In the genomic region with DNA sequence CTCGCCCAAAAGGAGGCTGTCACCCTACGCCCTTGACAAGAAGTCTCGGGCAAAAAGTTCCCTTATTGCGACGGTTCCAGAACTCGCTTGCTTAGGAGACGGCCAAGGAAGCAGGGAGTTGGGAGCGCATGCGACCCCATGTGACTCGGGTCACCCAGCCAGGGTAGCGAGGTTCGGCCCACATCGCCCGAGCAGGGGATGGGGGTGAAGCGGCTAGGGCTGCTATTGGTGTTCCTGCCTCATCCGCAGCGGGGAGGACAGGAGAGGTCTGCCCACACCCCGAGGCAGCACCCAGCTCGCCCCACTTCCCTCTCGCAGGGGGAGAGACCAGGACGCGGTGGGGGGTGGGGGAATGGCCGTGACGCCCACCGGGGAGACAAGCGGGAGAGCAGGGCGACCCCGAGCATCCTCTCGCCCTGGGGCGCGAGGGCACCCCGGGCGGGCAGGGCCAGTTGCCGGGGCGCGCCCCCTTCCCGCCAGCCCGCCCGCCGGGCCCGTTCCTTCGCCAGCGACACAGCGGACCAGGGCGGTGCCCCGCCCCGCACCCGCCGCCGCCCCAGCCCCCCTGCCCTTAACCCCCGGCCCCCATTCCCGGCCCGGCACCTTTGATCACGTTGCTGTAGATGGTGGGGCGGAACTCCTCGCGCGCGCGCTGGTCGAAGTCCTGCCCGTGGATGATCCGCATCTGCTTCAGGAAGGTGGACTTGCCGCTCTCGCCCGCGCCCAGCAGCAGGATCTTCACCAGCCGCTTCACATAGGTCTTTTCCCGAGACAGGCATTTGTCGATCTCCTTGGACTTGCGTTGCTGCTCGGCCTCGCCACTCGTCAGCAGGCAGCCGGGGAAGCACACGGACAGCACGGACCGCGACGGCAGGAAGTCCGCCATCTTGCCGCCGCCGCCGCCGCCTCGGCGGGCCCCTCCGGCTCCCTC, we compare ENCODE assay signal across 8 cellular contexts. TPM values are rescaled to one million over a fixed set of nuclear protein-coding genes. Genes with fewer than 3 reads are reported as not detected.
DNase-seq lines count a peak whose midpoint lies in the region; ATAC-seq and TF ChIP-seq lines count a peak whose summit lies in the region.

No MANE protein-coding gene starts in this region.

- intact Hi-C loops in dorsolateral prefrontal cortex (cut with DNase I) (loop anchor here (1.0 to 10.0 kb wide), 6 partner anchors 51 to 549 kb away; a partner anchor contains a TSS), right lobe of liver (cut with DNase I) (no loop called here)

- TF ChIP-seq CTCF in dorsolateral prefrontal cortex (IDR thresholded peaks at IDR 0.05 in 54 of 56, conservative IDR thresholded peaks at IDR 0.05 in 2 of 56; ENCODE audit: low read depth in 1 of 56, partially characterized antibody in 56 of 56) (peak in 3 of 56 donors; percentile 6 to 13 (median 9)), right lobe of liver (IDR thresholded peaks at IDR 0.05) (peak in 1 of 4 donors; percentile 3)

- H3K27me3 ChIP-seq in dorsolateral prefrontal cortex (no peaks in the 10 kb centered on the region), right lobe of liver (no peaks in the 10 kb centered on the region)

- peaks cover 0 to 10% (median 2%) of the 10 kb centered on the region in 4 donors for H3K4me1 ChIP-seq in right lobe of liver

- CTCF ChIA-PET in activated CD4-positive, alpha-beta T cell treated with anti-CD3 and anti-CD28 coated beads, Interleukin-2, amount 10 ng/mL, durations not matched to agents 7 days and 5 days (lab: Charles Lee): interaction anchor here (1.0 to 1.5 kb wide), 3 partner anchors 8 to 20 kb away, joined by 3 to 4 read pairs (median 3); no protein-coding TSS in a partner anchor

- H3K27ac ChIP-seq in dorsolateral prefrontal cortex (peak overlapping the region; percentile 81 to 100 (median 99)), right lobe of liver (peak overlapping the region; percentile 98 to 100 (median 99))

- H3K4me3 Mint-ChIP-seq in activated CD4-positive, alpha-beta T cell treated with anti-CD3 and anti-CD28 coated beads, Interleukin-2, amount 10 ng/mL, durations not matched to agents 7 days and 5 days: peak overlapping the region; percentile 87

- H3K36me3 Mint-ChIP-seq in activated CD4-positive, alpha-beta T cell treated with anti-CD3 and anti-CD28 coated beads, Interleukin-2, amount 10 ng/mL, durations not matched to agents 7 days and 5 days (ENCODE audit: low read depth): peaks cover 43% of the 10 kb centered on the region

- DNase-seq in EL (peak; percentile 59), KG1 (lab: John Stamatoyannopoulos, UW) (peak; percentile 60), dorsolateral prefrontal cortex (peak; percentile 47 to 79 (median 66)), right lobe of liver (peak; percentile 69 to 80 (median 71)), NCI-H510A treated with DMSO at 0.1 percent for 48 hours (lab: John Stamatoyannopoulos, UW) (no peak)
- peak; percentile 65 for DNase-seq in activated CD4-positive, alpha-beta T cell treated with anti-CD3 and anti-CD28 coated beads, Interleukin-2, amount 10 ng/mL, durations not matched to agents 7 days and 5 days
- peak; percentile 55 for DNase-seq in stimulated activated CD4-positive, alpha-beta T cell treated with anti-CD3 and anti-CD28 coated beads, Interleukin-4, amount 100 ng/mL, for 24 hours

- under 1% methylated on average over 28 of the region's 89 CpGs for WGBS in right lobe of liver (ENCODE audit: insufficient coverage, low coverage, low lambda C conversion rate, missing lambda C conversion rate)

- H3K9me3 Mint-ChIP-seq in activated CD4-positive, alpha-beta T cell treated with anti-CD3 and anti-CD28 coated beads, Interleukin-2, amount 10 ng/mL, durations not matched to agents 7 days and 5 days: no peaks in the 10 kb centered on the region

- H3K9me3 ChIP-seq in right lobe of liver: no peaks in the 10 kb centered on the region

- peak overlapping the region; percentile 94 for H3K27ac Mint-ChIP-seq in activated CD4-positive, alpha-beta T cell treated with anti-CD3 and anti-CD28 coated beads, Interleukin-2, amount 10 ng/mL, durations not matched to agents 7 days and 5 days

- peaks cover 53% of the 10 kb centered on the region for H3K4me1 Mint-ChIP-seq in activated CD4-positive, alpha-beta T cell treated with anti-CD3 and anti-CD28 coated beads, Interleukin-2, amount 10 ng/mL, durations not matched to agents 7 days and 5 days

- H3K4me3 ChIP-seq in dorsolateral prefrontal cortex: peak overlapping the region; percentile 64 to 99 (median 87)
- peak overlapping the region; percentile 82 to 87 (median 85) for H3K4me3 ChIP-seq in right lobe of liver

- peak; percentile 60 for TF ChIP-seq POLR2A in right lobe of liver (IDR thresholded peaks at IDR 0.05)

- POLR2A ChIA-PET in activated CD4-positive, alpha-beta T cell treated with anti-CD3 and anti-CD28 coated beads, Interleukin-2, amount 10 ng/mL, durations not matched to agents 7 days and 5 days (lab: Charles Lee): interaction anchor here (0.5 kb wide), 1 partner anchor 96 kb away, joined by 4 read pairs; no protein-coding TSS in a partner anchor

- peaks cover 2% of the 10 kb centered on the region for H3K27me3 Mint-ChIP-seq in activated CD4-positive, alpha-beta T cell treated with anti-CD3 and anti-CD28 coated beads, Interleukin-2, amount 10 ng/mL, durations not matched to agents 7 days and 5 days

- H3K36me3 ChIP-seq in right lobe of liver: peaks cover 0 to 21% (median under 1%) of the 10 kb centered on the region in 4 donors

- peak; percentile 28 for ATAC-seq in GM21576 (IDR thresholded peaks at IDR 0.05; ENCODE audit: unreplicated experiment)
- peak; percentile 13 to 42 (median 34) for ATAC-seq in right lobe of liver

RNA-seq across cellular contexts. Expression of a gene that starts 0.6 kb away (rescaled TPM):
- total RNA-seq in activated CD4-positive, alpha-beta T cell treated with anti-CD3 and anti-CD28 coated beads, Interleukin-2, amount 10 ng/mL, durations not matched to agents 7 days and 5 days: 10 to 100 TPM; 80.9 to 94.9 TPM
- total RNA-seq in dorsolateral prefrontal cortex: 10 to 100 TPM; 27.3 to 72.4 (median 40.6) TPM
- total RNA-seq in right lobe of liver: 10 to 100 TPM; 10.7 to 70.6 (median 23.4) TPM

Comparison
In these comparisons a context has a peak if more than half of its experiments do, and no peak if none do; other contexts are left out.
1. intact Hi-C loops: an anchor here in dorsolateral prefrontal cortex (1.0 to 10.0 kb wide); none called in right lobe of liver.